In the genomic region with DNA sequence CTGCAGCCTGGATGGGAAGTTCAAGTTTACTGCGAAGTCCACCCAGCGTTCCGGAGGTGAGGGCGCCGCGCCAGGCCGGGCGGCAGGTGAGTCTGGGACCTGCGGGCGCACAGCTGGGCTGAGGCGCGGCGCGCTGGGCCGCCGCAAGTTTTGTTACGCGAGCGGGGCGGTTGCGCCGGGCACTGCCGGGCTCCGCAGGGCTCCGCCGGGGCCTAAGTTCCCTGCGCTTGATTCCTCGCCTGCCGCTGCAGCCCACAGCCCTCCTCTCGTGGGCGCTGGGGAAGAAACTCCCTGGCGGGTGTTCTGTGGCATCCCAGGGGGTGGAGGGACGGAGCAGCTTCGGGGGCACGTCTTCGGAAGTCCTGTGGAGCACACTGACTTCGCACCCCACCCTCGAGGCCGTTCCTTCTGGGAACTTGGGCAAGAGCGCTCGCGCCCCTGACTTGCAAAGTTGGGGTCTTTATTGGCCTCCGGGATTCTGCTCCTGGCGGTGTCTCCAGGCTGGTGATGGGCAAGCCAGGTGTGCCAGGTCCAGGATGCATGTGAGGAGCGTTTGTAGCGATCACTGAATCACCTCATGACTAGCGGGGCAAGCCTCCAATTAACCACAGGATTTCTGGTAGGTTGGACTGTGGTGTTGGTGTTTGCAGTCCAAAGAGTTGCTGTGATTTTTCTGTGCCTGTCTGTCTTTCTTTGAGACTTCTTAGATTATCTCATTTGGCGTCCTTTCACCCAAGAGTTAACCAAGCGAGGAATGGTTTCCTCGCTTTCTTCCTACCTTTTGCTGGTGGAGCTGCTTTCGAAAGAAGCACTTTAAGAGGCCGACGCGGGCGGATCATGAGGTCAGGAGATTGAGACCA, we compare ENCODE assay signal across 7 cellular contexts. TPM values are rescaled to one million over a fixed set of nuclear protein-coding genes. Genes with fewer than 3 reads are reported as not detected.
A peak's percentile ranks its signal among the peaks of the same experiment; 100 is the strongest.
DNase-seq lines count a peak whose midpoint lies in the region; ATAC-seq, FAIRE-seq and TF ChIP-seq lines count a peak whose summit lies in the region.
"Not testable (repeated sequence)": the region's sequence is repeated elsewhere in the genome, so short reads cannot be mapped to it uniquely, and the experiment has no call there.

No MANE protein-coding gene starts in this region.

- H3K27me3 ChIP-seq in bronchial epithelial cell (ENCODE audit: control insufficient read depth, insufficient read depth, low read length); iPS-15b (ENCODE audit: control insufficient read depth, insufficient read depth, low read length): not testable (repeated sequence)

- FAIRE-seq in bronchial epithelial cell (lab: Jason Lieb, UNC) = not testable (repeated sequence)

- H3K36me3 ChIP-seq in bronchial epithelial cell (ENCODE audit: control insufficient read depth, insufficient read depth, low read length); iPS-15b (ENCODE audit: control insufficient read depth, insufficient read depth, low read length): not testable (repeated sequence)

- peak overlapping the region; percentile 37 for H3K9ac ChIP-seq in iPS-15b (ENCODE audit: low read depth, low read length)

- not testable (repeated sequence) for TF ChIP-seq CTCF in bronchial epithelial cell (IDR thresholded peaks at IDR 0.05; ENCODE audit: insufficient read depth, low read length, severe bottlenecking)

- H3K4me1 ChIP-seq in iPS-15b (ENCODE audit: control insufficient read depth, insufficient read depth, low read length) = not testable (repeated sequence)

- H3K9me3 ChIP-seq in iPS-15b (ENCODE audit: control insufficient read depth, insufficient read depth, low read length) = not testable (repeated sequence)

- peak; percentile 50 for DNase-seq in NAMALWA (ENCODE audit: low spot score)
- peak; percentile 56 for DNase-seq in bronchial epithelial cell (ENCODE audit: low read depth)
- peak in 6 of 10 donors; percentile 5 to 87 (median 42) for DNase-seq in posterior cingulate gyrus

- intact Hi-C loops in posterior cingulate gyrus (cut with DNase I) = not testable (repeated sequence)

- ATAC-seq in GM18499 (IDR thresholded peaks at IDR 0.05; ENCODE audit: insufficient read depth, unreplicated experiment) (peak; percentile 5), HG02763 (IDR thresholded peaks at IDR 0.05; ENCODE audit: unreplicated experiment) (peak; percentile 36)
- peak; percentile 30 to 39 for ATAC-seq in activated CD4-positive, CD25-positive, alpha-beta regulatory T cell treated with anti-CD3 and anti-CD28 coated beads, Interleukin-2, amount 50 U/mL, for 24 hours

- H3K4me3 ChIP-seq in bronchial epithelial cell (ENCODE audit: low read depth, low read length) = peak overlapping the region; percentile 64
- H3K4me3 ChIP-seq in iPS-15b (ENCODE audit: low read depth, low read length) = peak overlapping the region; percentile 56

RNA-seq across cellular contexts. Expression of gene NBPF12, which starts 1.0 kb away (rescaled TPM):
- 7.7 and 8.4 TPM in 2 replicates for total RNA-seq in bronchial epithelial cell

Comparison
In these comparisons a context has a peak if more than half of its experiments do, and no peak if none do; other contexts are left out.
1. Peak in every context shown above with its lines: DNase-seq, ATAC-seq and H3K4me3 ChIP-seq.